17 cellular contexts compared by ENCODE assay signal in genomic region chr3:71521021-71521352, GRCh38.
"Had no signal": no experiment of that assay in that cellular context is flagged by ENCODE, and none has a peak within 500 bp of the region (broad histone marks: within the 10 kb centered on the region; RNA-seq: fewer than 3 reads in every experiment).

No MANE protein-coding gene starts in this region.

- FAIRE-seq: colon, TTC549 had no signal

- H3K27ac Mint-ChIP-seq: activated CD8-positive, alpha-beta memory T cell treated with anti-CD3 and anti-CD28 coated beads, Interleukin-2, amount 10 ng/mL, durations not matched to agents 7 days and 5 days; activated naive CD8-positive, alpha-beta T cell treated with anti-CD3 and anti-CD28 coated beads, Interleukin-2, amount 10 ng/mL, durations not matched to agents 7 days and 5 days had no signal

- H3K9me3 Mint-ChIP-seq: activated naive CD8-positive, alpha-beta T cell treated with anti-CD3 and anti-CD28 coated beads, Interleukin-2, amount 10 ng/mL, durations not matched to agents 7 days and 5 days; activated T-cell treated with anti-CD3 and anti-CD28 coated beads, Interleukin-2, amount 50 U/mL, for 4 hours had no signal

- H3K4me3 ChIP-seq: gastrocnemius medialis, spleen, upper lobe of left lung had no signal

- H3K36me3 ChIP-seq: gastrocnemius medialis, spleen, upper lobe of left lung had no signal

- H3K36me3 Mint-ChIP-seq: activated CD8-positive, alpha-beta memory T cell treated with anti-CD3 and anti-CD28 coated beads, Interleukin-2, amount 10 ng/mL, durations not matched to agents 7 days and 5 days had no signal

- H3K9me3 ChIP-seq: gastrocnemius medialis, spleen, upper lobe of left lung had no signal

- DNase-seq: activated CD4-positive, alpha-beta T cell treated with anti-CD3 and anti-CD28 coated beads, Interleukin-2, amount 50 U/mL, for 4 hours; activated CD8-positive, alpha-beta memory T cell treated with anti-CD3 and anti-CD28 coated beads, Interleukin-2, amount 10 ng/mL, durations not matched to agents 7 days and 5 days; activated gamma-delta T cell treated with Interleukin-2 at 50 U/mL for 16 hours; activated naive CD8-positive, alpha-beta T cell treated with anti-CD3 and anti-CD28 coated beads, Interleukin-2, amount 10 ng/mL, durations not matched to agents 7 days and 5 days; activated T-cell treated with anti-CD3 and anti-CD28 coated beads, Interleukin-2, amount 50 U/mL, for 4 hours; anterior cingulate cortex; gastrocnemius medialis; islet precursor cell; right cardiac atrium; spleen; stimulated activated CD4-positive, alpha-beta T cell treated with anti-CD3 and anti-CD28 coated beads, Interleukin-1b, Interleukin-23, amount 100 ng/mL, for 48 hours; stimulated activated naive CD4-positive, alpha-beta T cell; T-helper 2 cell; upper lobe of left lung had no signal

- H3K27me3 Mint-ChIP-seq: activated CD8-positive, alpha-beta memory T cell treated with anti-CD3 and anti-CD28 coated beads, Interleukin-2, amount 10 ng/mL, durations not matched to agents 7 days and 5 days; activated naive CD8-positive, alpha-beta T cell treated with anti-CD3 and anti-CD28 coated beads, Interleukin-2, amount 10 ng/mL, durations not matched to agents 7 days and 5 days had no signal

- H3K27me3 ChIP-seq: gastrocnemius medialis, spleen, upper lobe of left lung had no signal

- H3K4me3 Mint-ChIP-seq: activated CD8-positive, alpha-beta memory T cell treated with anti-CD3 and anti-CD28 coated beads, Interleukin-2, amount 10 ng/mL, durations not matched to agents 7 days and 5 days; activated naive CD8-positive, alpha-beta T cell treated with anti-CD3 and anti-CD28 coated beads, Interleukin-2, amount 10 ng/mL, durations not matched to agents 7 days and 5 days; activated T-cell treated with anti-CD3 and anti-CD28 coated beads, Interleukin-2, amount 50 U/mL, for 4 hours had no signal

- ATAC-seq: activated CD8-positive, alpha-beta memory T cell treated with anti-CD3 and anti-CD28 coated beads, Interleukin-2, amount 10 ng/mL, durations not matched to agents 7 days and 5 days; activated T-cell treated with anti-CD3 and anti-CD28 coated beads, Interleukin-2, amount 50 U/mL, for 4 hours; gastrocnemius medialis; left lobe of liver; right cardiac atrium had no signal

- H3K27ac ChIP-seq: gastrocnemius medialis, spleen, upper lobe of left lung had no signal

- H3K4me1 Mint-ChIP-seq: activated CD8-positive, alpha-beta memory T cell treated with anti-CD3 and anti-CD28 coated beads, Interleukin-2, amount 10 ng/mL, durations not matched to agents 7 days and 5 days had no signal
